31 cellular contexts compared by ENCODE assay signal in the genomic region with DNA sequence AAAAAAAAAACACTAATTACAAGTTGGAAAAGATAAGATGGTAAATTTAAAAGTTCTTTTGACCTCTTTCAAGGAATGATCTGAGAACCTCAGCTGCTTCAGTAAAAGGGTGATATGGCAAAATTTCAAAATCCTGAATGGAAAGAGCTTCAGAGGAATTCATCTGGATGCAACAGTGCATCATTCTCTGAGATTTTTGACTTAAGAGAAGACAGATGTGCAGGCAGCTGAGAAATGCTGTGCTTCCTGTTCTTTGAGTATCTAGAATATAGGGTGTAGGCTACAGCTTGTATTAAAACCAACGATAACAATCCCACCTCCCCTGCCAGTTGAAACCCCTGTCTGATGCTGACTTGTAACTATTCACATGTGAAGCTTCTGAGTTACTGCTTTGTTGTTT. TPM values are rescaled to one million over a fixed set of nuclear protein-coding genes. Genes with fewer than 3 reads are reported as not detected.
"Had no signal": no experiment of that assay in that cellular context is flagged by ENCODE, and none has a peak within 500 bp of the region (broad histone marks: within the 10 kb centered on the region; RNA-seq: fewer than 3 reads in every experiment).

No MANE protein-coding gene starts in this region.

- H2AFZ ChIP-seq: hepatocyte had no signal

- ATAC-seq: effector memory CD8-positive, alpha-beta T cell; esophagus mucosa; gastrocnemius medialis; heart left ventricle; left cardiac atrium; left lung; left ventricle myocardium superior; lower lobe of right lung had no signal

- DNase-seq: cerebellar nuclear complex; colonic mucosa; cortex of kidney; effector CD8-positive, alpha-beta T cell; effector memory CD8-positive, alpha-beta T cell; endodermal cell; erythroblast; esophagus squamous epithelium; foreskin melanocyte; gastrocnemius medialis; glutamatergic neuron; heart left ventricle; hypothalamus; immature natural killer cell; left cardiac atrium; left lung; left ventricle myocardium superior; lower lobe of right lung; mesendoderm; midbrain; naive B cell had no signal

- H3K9me3 ChIP-seq: colonic mucosa, esophagus squamous epithelium, gastrocnemius medialis, heart left ventricle, left lung, lower lobe of right lung had no signal

- H3K36me3 Mint-ChIP-seq: immature natural killer cell, naive B cell had no signal

- H3K9me3 Mint-ChIP-seq: dendritic cell treated with granulocyte-macrophage colony-stimulating factor and Interleukin-4, amounts not matched to agents 40 ng/mL and 50 ng/mL, for 4 days; effector memory CD8-positive, alpha-beta T cell; endodermal cell; immature natural killer cell; naive B cell had no signal

- H3K27me3 ChIP-seq: gastrocnemius medialis had no signal

- H3K4me3 ChIP-seq: colonic mucosa, esophagus squamous epithelium, gastrocnemius medialis, heart left ventricle, hepatocyte, left lung, lower lobe of right lung had no signal

- H3K4me2 ChIP-seq: hepatocyte had no signal

- H3K4me3 Mint-ChIP-seq: dendritic cell treated with granulocyte-macrophage colony-stimulating factor and Interleukin-4, amounts not matched to agents 40 ng/mL and 50 ng/mL, for 4 days; effector memory CD8-positive, alpha-beta T cell; endodermal cell; immature natural killer cell; naive B cell had no signal

- H3K27ac Mint-ChIP-seq: dendritic cell treated with granulocyte-macrophage colony-stimulating factor and Interleukin-4, amounts not matched to agents 40 ng/mL and 50 ng/mL, for 4 days; effector memory CD8-positive, alpha-beta T cell; endodermal cell; immature natural killer cell; naive B cell had no signal

- H3K27ac ChIP-seq: colonic mucosa, epithelial cell of prostate, esophagus squamous epithelium, gastrocnemius medialis, heart left ventricle, hepatocyte, left lung, lower lobe of right lung had no signal

- H3K4me1 ChIP-seq: colonic mucosa, heart left ventricle, left lung had no signal

- H3K79me2 ChIP-seq: hepatocyte had no signal

- H3K36me3 ChIP-seq: colonic mucosa, esophagus squamous epithelium, gastrocnemius medialis, heart left ventricle, left lung, lower lobe of right lung had no signal

RNA-seq across cellular contexts. Expression of a gene that starts 6.2 kb away (rescaled TPM):
- total RNA-seq: chondrocyte, dermis microvascular lymphatic vessel endothelial cell, fibroblast of lung, glomerular endothelial cell, left lung, lung microvascular endothelial cell, mononuclear cell had no signal
- polyA plus RNA-seq: fibroblast of lung, immature natural killer cell had no signal
